ENCODE assay signal across 8 cellular contexts in the genomic region with DNA sequence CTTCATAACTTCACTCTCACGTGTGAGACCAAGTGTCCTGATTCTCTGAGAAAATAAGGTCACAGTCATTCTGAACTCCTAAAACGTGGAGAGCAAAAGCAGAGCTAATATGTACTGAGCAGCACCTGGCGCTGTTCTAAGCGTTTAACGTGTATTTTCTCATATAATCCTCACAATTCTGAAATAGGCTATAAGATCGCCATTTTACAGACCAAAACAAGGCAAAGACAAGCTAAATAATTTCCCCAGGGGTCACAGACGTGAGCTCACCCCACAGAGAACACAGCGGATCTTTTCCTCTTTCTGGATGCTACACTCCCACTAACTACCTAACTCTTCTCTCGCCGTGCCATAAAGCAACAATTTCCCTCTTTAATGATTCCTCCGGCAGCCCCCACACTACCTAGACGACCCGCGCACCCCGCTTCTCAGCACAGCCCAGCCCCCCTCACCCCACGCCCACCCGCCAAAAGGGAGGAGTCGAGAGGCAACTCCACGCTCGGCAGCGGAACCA. TPM values are rescaled to one million over a fixed set of nuclear protein-coding genes. Genes with fewer than 3 reads are reported as not detected.
DNase-seq lines count a peak whose midpoint lies in the region; ATAC-seq and TF ChIP-seq lines count a peak whose summit lies in the region.

No MANE protein-coding gene starts in this region.

- H3K27ac Mint-ChIP-seq in HFFc6, result peak overlapping the region; percentile 99
- H3K27ac Mint-ChIP-seq in mesothelial cell of epicardium, result peak overlapping the region; percentile 99

- H3K36me3 ChIP-seq in SJCRH30, result peaks cover 27% of the 10 kb centered on the region

- peak overlapping the region; percentile 62 for H3K4me3 ChIP-seq in SJCRH30
- H3K4me3 ChIP-seq in dorsolateral prefrontal cortex, result peak overlapping the region; percentile 62 to 96 (median 84)

- peaks cover 34% of the 10 kb centered on the region for H3K4me1 Mint-ChIP-seq in HFFc6 (ENCODE audit: low read depth)
- H3K4me1 Mint-ChIP-seq in mesothelial cell of epicardium, result peaks cover 20% of the 10 kb centered on the region

- intact Hi-C loops in dorsolateral prefrontal cortex (cut with DNase I), result loop anchor here (5.0 kb wide), 2 partner anchors 45 to 100 kb away; no protein-coding TSS in a partner anchor

- H3K4me1 ChIP-seq in SJCRH30, result peaks cover 15% of the 10 kb centered on the region

- peak overlapping the region; percentile 93 for H3K4me3 Mint-ChIP-seq in HFFc6
- peak overlapping the region; percentile 92 for H3K4me3 Mint-ChIP-seq in mesothelial cell of epicardium

- H3K27me3 Mint-ChIP-seq in HFFc6 (ENCODE audit: insufficient read depth) (no peaks in the 10 kb centered on the region; the same call in 1 of the 2 replicates), mesothelial cell of epicardium (ENCODE audit: low read depth) (no peaks in the 10 kb centered on the region)

- no peak; the same call in 1 of the 2 replicates for TF ChIP-seq CTCF in HFFc6 (IDR thresholded peaks at IDR 0.05)
- TF ChIP-seq CTCF in dorsolateral prefrontal cortex (IDR thresholded peaks at IDR 0.05 in 54 of 56, conservative IDR thresholded peaks at IDR 0.05 in 2 of 56; ENCODE audit: low read depth in 1 of 56, partially characterized antibody in 56 of 56), result peak in 5 of 56 donors; percentile 3 to 31 (median 13)
- no peak for TF ChIP-seq CTCF in mesothelial cell of epicardium (IDR thresholded peaks at IDR 0.05; ENCODE audit: unreplicated experiment)

- H3K36me3 Mint-ChIP-seq in HFFc6 (ENCODE audit: low read depth) (no peaks in the 10 kb centered on the region), mesothelial cell of epicardium (no peaks in the 10 kb centered on the region)

- H3K9me3 Mint-ChIP-seq in HFFc6 (no peaks in the 10 kb centered on the region), mesothelial cell of epicardium (no peaks in the 10 kb centered on the region)

- ATAC-seq in GM18499 (IDR thresholded peaks at IDR 0.05; ENCODE audit: insufficient read depth, unreplicated experiment), result peak; percentile 11
- no peak for ATAC-seq in activated CD4-positive, CD25-positive, alpha-beta regulatory T cell treated with anti-CD3 and anti-CD28 coated beads, Interleukin-2, amount 50 U/mL, for 24 hours

- DNase-seq in HFFc6, result no peak
- no peak for DNase-seq in SJCRH30
- DNase-seq in dorsolateral prefrontal cortex, result peak in 1 of 10 donors; percentile 52
- DNase-seq in mesothelial cell of epicardium (ENCODE audit: low spot score in 2 of 2, unreplicated experiment in 2 of 2), result no peak
- peak; percentile 83 for DNase-seq in ureter (ENCODE audit: low spot score)
- DNase-seq in activated effector memory CD4-positive, alpha-beta T cell treated with anti-CD3 and anti-CD28 coated beads, Interleukin-2, amount 50 U/mL, for 16 hours, result no peak

- H3K27ac ChIP-seq in SJCRH30, result peak overlapping the region; percentile 92
- H3K27ac ChIP-seq in dorsolateral prefrontal cortex, result peak overlapping the region; percentile 54 to 98 (median 93)

- no peaks in the 10 kb centered on the region for H3K9me3 ChIP-seq in SJCRH30 (replicated peaks)

- H3K27me3 ChIP-seq in SJCRH30 (no peaks in the 10 kb centered on the region), dorsolateral prefrontal cortex (no peaks in the 10 kb centered on the region)

RNA-seq across cellular contexts. Expression of gene SUPT3H, which starts 0.6 kb away (rescaled TPM):
- total RNA-seq in HFFc6 (2021; fragmentation: NEBNext Ultra II Directional; extraction: Animal tissue kit (Norgen Biotek cat#: 25700)), result 1 to 10 TPM; 5.6 to 8.2 (median 6.5) TPM
- total RNA-seq in SJCRH30 (2014; rRNA removed; shearing (Covaris generic)), result 10.3 and 15.8 TPM in 2 replicates
- total RNA-seq in dorsolateral prefrontal cortex (10 to 100 TPM; 19.4 to 51.1 (median 30.3) TPM), mesothelial cell of epicardium (21.1 to 24.8 TPM (median 23.2 TPM) in 3 replicates), ureter (17.8 TPM)

RNA-seq across cellular contexts. Expression of gene RUNX2, which starts 49.0 kb away (rescaled TPM):
- 10 to 100 TPM in 4 of 6 experiments, 1 to 10 TPM in 2; 7.4 to 12.7 (median 10.8) TPM for total RNA-seq in HFFc6 (2021; fragmentation: NEBNext Ultra II Directional; extraction: Animal tissue kit (Norgen Biotek cat#: 25700))
- 46.1 and 50.5 TPM in 2 replicates for total RNA-seq in SJCRH30 (2014; rRNA removed; shearing (Covaris generic))
- 10 to 100 TPM in 1 of 120 experiments, 1 to 10 TPM in 119; 1.7 to 10.7 (median 4.3) TPM for total RNA-seq in dorsolateral prefrontal cortex
- total RNA-seq in mesothelial cell of epicardium, result 4.4 to 4.9 TPM (median 4.8 TPM) in 3 replicates
- total RNA-seq in ureter, result 18.3 TPM
